In the genomic region with DNA sequence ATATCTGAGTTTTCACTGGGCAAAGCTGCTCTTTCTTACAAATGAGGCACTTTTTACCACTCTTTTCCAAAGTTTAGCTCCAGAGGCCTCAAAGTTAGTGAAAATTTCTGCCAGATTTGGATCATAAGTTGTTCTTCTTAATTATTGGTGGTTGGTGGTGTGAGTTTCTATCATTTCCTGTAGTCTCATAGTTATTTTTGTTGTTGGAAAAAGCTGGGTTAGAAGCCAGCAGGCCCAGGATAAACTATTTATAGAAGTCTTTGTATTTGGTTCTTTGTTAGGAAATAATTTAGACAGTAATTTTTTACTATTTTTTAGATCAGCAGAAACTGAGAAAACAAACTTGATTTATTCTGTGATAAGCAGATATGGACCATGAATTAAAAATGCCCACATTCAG, we compare ENCODE assay signal across 20 cellular contexts. TPM values are rescaled to one million over a fixed set of nuclear protein-coding genes. Genes with fewer than 3 reads are reported as not detected.
"Had no signal": no experiment of that assay in that cellular context is flagged by ENCODE, and none has a peak within 500 bp of the region (broad histone marks: within the 10 kb centered on the region; RNA-seq: fewer than 3 reads in every experiment).

No MANE protein-coding gene starts in this region.

- ATAC-seq: left colon; lower lobe of right lung; stimulated activated naive CD8-positive, alpha-beta T cell treated with anti-CD3 and anti-CD28 coated beads, Interleukin-15, Interleukin-2, amounts not matched to agents 100 U/mL and 50 U/mL, for 24 hours; WTC11 had no signal

- H3K27ac ChIP-seq: lower lobe of right lung, skin epidermis, tibial nerve, uterus had no signal

- H3K36me3 ChIP-seq: uterus had no signal

- H3K27me3 ChIP-seq: adrenal gland, tibial nerve, uterus had no signal

- H3K4me3 ChIP-seq: adrenal gland, lower lobe of right lung, skin epidermis, tibial nerve, uterus had no signal

- DNase-seq: activated CD4-positive, alpha-beta T cell treated with anti-CD3 and anti-CD28 coated beads, Interleukin-2, amount 10 ng/mL, durations not matched to agents 7 days and 5 days; activated CD8-positive, alpha-beta memory T cell treated with anti-CD3 and anti-CD28 coated beads, Interleukin-2, amount 50 U/mL, for 4 hours; activated gamma-delta T cell; activated T-cell treated with anti-CD3 and anti-CD28 coated beads, Interleukin-2, amount 50 U/mL, for 48 hours; adrenal gland; cerebellar nuclear complex; cortex of kidney; effector memory CD4-positive, alpha-beta T cell; foreskin fibroblast; hippocampal formation; left colon; lower lobe of right lung; stimulated activated naive CD8-positive, alpha-beta T cell treated with anti-CD3 and anti-CD28 coated beads, Interleukin-15, Interleukin-2, amounts not matched to agents 100 U/mL and 50 U/mL, for 24 hours; uterus had no signal

- H3K4me1 ChIP-seq: uterus had no signal

- H3K9me3 ChIP-seq: adrenal gland, lower lobe of right lung, tibial nerve, uterus had no signal

RNA-seq across cellular contexts. Expression of a gene that starts 44.7 kb away (rescaled TPM):
- total RNA-seq: activated CD4-positive, alpha-beta T cell treated with anti-CD3 and anti-CD28 coated beads, Interleukin-2, amount 10 ng/mL, durations not matched to agents 7 days and 5 days; adrenal gland; glomerular endothelial cell; left colon; posterior vena cava; T-helper 2 cell treated with Interferon-gamma antibody and Interleukin-4, amounts not matched to agents 100 ng/mL and 5 ng/mL, for 36 hours; tibial nerve; WTC11 had no signal
